Comparison of ENCODE assay signal across 9 cellular contexts in genomic region chr5:78483809-78484521, GRCh38.
DNase-seq lines count a peak whose midpoint lies in the region; ATAC-seq and TF ChIP-seq lines count a peak whose summit lies in the region.
"Had no signal": no experiment of that assay in that cellular context is flagged by ENCODE, and none has a peak within 500 bp of the region (broad histone marks: within the 10 kb centered on the region; RNA-seq: fewer than 3 reads in every experiment).

No MANE protein-coding gene starts in this region.

- no peak overlapping the region for H3K4me2 ChIP-seq in mammary epithelial cell (ENCODE audit: insufficient read depth, low read depth, low read length)

- H3K36me3 ChIP-seq in mammary epithelial cell (ENCODE audit: insufficient read depth, low read length): peaks cover 6% of the 10 kb centered on the region
- H3K36me3 ChIP-seq in adipocyte (ENCODE audit: control insufficient read depth, insufficient read depth, low read length, severe bottlenecking): peaks cover 24% of the 10 kb centered on the region
- peaks cover 2% of the 10 kb centered on the region; the same call in 1 of the 2 replicates for H3K36me3 ChIP-seq in Caco-2 (ENCODE audit: control insufficient read depth, insufficient read depth, low read length)

- H3K36me3 Mint-ChIP-seq in MCF 10A (ENCODE audit: insufficient read depth, unreplicated experiment) (peaks cover 45% of the 10 kb centered on the region), natural killer cell (no peaks in the 10 kb centered on the region), Caco-2 (ENCODE audit: insufficient read depth, unreplicated experiment) (peaks cover 46% of the 10 kb centered on the region)

- dilution Hi-C loops in mammary epithelial cell (cut with HindIII; ENCODE audit: low sequenced_read_pairs): no loop called here

- no TSS peak for BruUV-seq in MCF 10A (replicated peaks; lab: Mats Ljungman, UMichigan)
- no TSS peak for BruUV-seq in mammary epithelial cell (replicated peaks; lab: Mats Ljungman, UMichigan)
- no TSS peak for BruUV-seq in Caco-2 (replicated peaks; lab: Mats Ljungman, UMichigan)

- CTCF ChIA-PET in MCF 10A (lab: Yijun Ruan, JAX) (interaction anchor here (0.6 kb wide), 2 partner anchors 156 to 223 kb away, joined by 3 read pairs; no protein-coding TSS in a partner anchor), mammary epithelial cell (lab: Charles Lee; ENCODE audit: low non-redundant PET) (no interaction called here), Caco-2 (lab: Charles Lee) (no interaction called here)

- H3K79me2 ChIP-seq in mammary epithelial cell (ENCODE audit: insufficient read depth, low read length): no peaks in the 10 kb centered on the region
- H3K79me2 ChIP-seq: parathyroid adenoma had no signal

- H3K27ac ChIP-seq in mammary epithelial cell (ENCODE audit: insufficient read depth, low read depth, low read length): no peak overlapping the region
- H3K27ac ChIP-seq: parathyroid adenoma had no signal

- H3K4me3 ChIP-seq in mammary epithelial cell (replicated peaks in 1 of 3; ENCODE audit: insufficient read depth in 1 of 3, low read depth in 2 of 3, low read length in 3 of 3) (no peak overlapping the region), adipocyte (ENCODE audit: low read length) (no peak overlapping the region), Caco-2 (ENCODE audit: low read depth, low read length) (no peak overlapping the region)

- in situ Hi-C loops in mammary epithelial cell (cut with MboI; ENCODE audit: low sequenced_read_pairs in 2 of 2): no loop called here

- peak overlapping the region; percentile 47 for H3K27ac Mint-ChIP-seq in MCF 10A (ENCODE audit: low read depth, unreplicated experiment)
- H3K27ac Mint-ChIP-seq in natural killer cell: peak overlapping the region in 1 of 2 donors; percentile 25
- no peak overlapping the region for H3K27ac Mint-ChIP-seq in Caco-2 (ENCODE audit: unreplicated experiment)

- POLR2A ChIA-PET in MCF 10A (lab: Yijun Ruan, JAX) (interaction anchor here (0.7 to 1.8 kb wide), 5 partner anchors 8 to 1278 kb away, joined by 3 to 5 read pairs (median 3); no protein-coding TSS in a partner anchor), Caco-2 (lab: Charles Lee) (no interaction called here)

- H3K4me3 Mint-ChIP-seq in MCF 10A (ENCODE audit: unreplicated experiment): no peak overlapping the region
- H3K4me3 Mint-ChIP-seq in natural killer cell: no peak overlapping the region
- no peak overlapping the region for H3K4me3 Mint-ChIP-seq in Caco-2 (ENCODE audit: unreplicated experiment)

- H3K27me3 Mint-ChIP-seq in MCF 10A (ENCODE audit: insufficient read depth, unreplicated experiment) (no peaks in the 10 kb centered on the region), natural killer cell (ENCODE audit: low read depth in 2 of 2) (no peaks in the 10 kb centered on the region), Caco-2 (ENCODE audit: insufficient read depth, unreplicated experiment) (no peaks in the 10 kb centered on the region)

- ATAC-seq in HG03558 (IDR thresholded peaks at IDR 0.05; ENCODE audit: extremely low read depth, unreplicated experiment): peak; percentile 83
- ATAC-seq in natural killer cell: peak in 2 of 3 donors; percentile 51 to 90
- no peak for ATAC-seq in GM21390 (IDR thresholded peaks at IDR 0.05; ENCODE audit: unreplicated experiment)

- H3K27me3 ChIP-seq in mammary epithelial cell (ENCODE audit: insufficient read depth, low read length): no peaks in the 10 kb centered on the region
- no peaks in the 10 kb centered on the region for H3K27me3 ChIP-seq in adipocyte (replicated peaks; ENCODE audit: control insufficient read depth, insufficient read depth, low read length)
- no peaks in the 10 kb centered on the region for H3K27me3 ChIP-seq in Caco-2 (replicated peaks; ENCODE audit: control insufficient read depth, insufficient read depth, low read length)

- TF ChIP-seq CTCF in MCF 10A (IDR thresholded peaks at IDR 0.05; ENCODE audit: unreplicated experiment): no peak
- TF ChIP-seq CTCF in mammary epithelial cell (conservative IDR thresholded peaks at IDR 0.05 in 1 of 2, IDR thresholded peaks at IDR 0.05 in 1 of 2; ENCODE audit: extremely low read depth in 1 of 2, insufficient read depth in 1 of 2, low read depth in 1 of 2, low read length in 2 of 2): no peak
- no peak for TF ChIP-seq CTCF in natural killer cell (IDR thresholded peaks at IDR 0.05)
- TF ChIP-seq CTCF in Caco-2 (IDR thresholded peaks at IDR 0.05; ENCODE audit: insufficient read depth in 1 of 2, low read depth in 1 of 2, low read length in 1 of 2, severe bottlenecking in 1 of 2, unreplicated experiment in 1 of 2): no peak

- H3K9me3 ChIP-seq in mammary epithelial cell (replicated peaks; ENCODE audit: insufficient read depth, low read length) (no peaks in the 10 kb centered on the region), adipocyte (ENCODE audit: control insufficient read depth, low read length) (no peaks in the 10 kb centered on the region), Caco-2 (no peaks in the 10 kb centered on the region)

- H3K4me1 Mint-ChIP-seq in MCF 10A (ENCODE audit: insufficient read depth, unreplicated experiment) (peaks cover 18% of the 10 kb centered on the region), natural killer cell (peaks cover 9 to 14% of the 10 kb centered on the region in 2 donors), Caco-2 (ENCODE audit: low read depth, unreplicated experiment) (no peaks in the 10 kb centered on the region)

- H4K20me1 ChIP-seq in mammary epithelial cell (ENCODE audit: insufficient read depth, low read length): no peaks in the 10 kb centered on the region

- H3K4me1 ChIP-seq in mammary epithelial cell (ENCODE audit: insufficient read depth, low read length) (peaks cover 9% of the 10 kb centered on the region), adipocyte (ENCODE audit: control insufficient read depth, insufficient read depth, low read length) (peaks cover 22% of the 10 kb centered on the region), Caco-2 (no peaks in the 10 kb centered on the region)
- H3K4me1 ChIP-seq: parathyroid adenoma had no signal

- no peaks in the 10 kb centered on the region for H3K9me3 Mint-ChIP-seq in MCF 10A (ENCODE audit: unreplicated experiment)
- H3K9me3 Mint-ChIP-seq in natural killer cell: no peaks in the 10 kb centered on the region
- no peaks in the 10 kb centered on the region for H3K9me3 Mint-ChIP-seq in Caco-2 (ENCODE audit: unreplicated experiment)

- intact Hi-C loops in MCF 10A (cut with micrococcal nuclease) (no loop called here), mammary epithelial cell (cut with micrococcal nuclease) (no loop called here), natural killer cell (cut with micrococcal nuclease) (no loop called here), Caco-2 (cut with micrococcal nuclease; ENCODE audit: unreplicated experiment) (no loop called here)

- WGBS in mammary epithelial cell (ENCODE audit: low coverage, missing lambda C conversion rate): 86% methylated on average over 3 of the region's 3 CpGs

- DNase-seq in MCF 10A (ENCODE audit: unreplicated experiment): peak; percentile 68
- DNase-seq in mammary epithelial cell: no peak
- DNase-seq in adipocyte (ENCODE audit: low read depth): peak; percentile 29
- DNase-seq in natural killer cell: no peak
- DNase-seq in SHP77 (lab: John Stamatoyannopoulos, UW): no peak
- no peak for DNase-seq in Caco-2

- no peak overlapping the region for H2AFZ ChIP-seq in mammary epithelial cell (ENCODE audit: low read depth, low read length)
- H2AFZ ChIP-seq: parathyroid adenoma had no signal

- no peak overlapping the region for H3K9ac ChIP-seq in mammary epithelial cell (ENCODE audit: insufficient read depth, low read length)
- no peak overlapping the region for H3K9ac ChIP-seq in adipocyte (ENCODE audit: low read length)
- H3K9ac ChIP-seq: parathyroid adenoma had no signal

Comparison
In these comparisons a context has a peak if more than half of its experiments do, and no peak if none do; other contexts are left out.
1. DNase-seq: peak in MCF 10A (single experiment) and adipocyte (single experiment); none in mammary epithelial cell (single experiment), natural killer cell (single experiment), SHP77 (0 of 2) and Caco-2 (0 of 2).